ENCODE assay signal across 1 cellular context in genomic region chr22:39319284-39320170, GRCh38.
TF ChIP-seq lines count a peak whose summit lies in the region.

Gene RPL3 (minus strand): TSS chr22:39319623. CDS start chr22:39319597, 26 bp downstream.

TF ChIP-seq in K562, 482 proteins besides CTCF, POLR2A, EP300 and RAD21 (continued from another document and continues in another):
- no peak for TF ChIP-seq ZNF280B (CRISPR knock-in tag; IDR thresholded peaks at IDR 0.05)
- peak; percentile 60 for TF ChIP-seq CREB1 (IDR thresholded peaks at IDR 0.05)
- TF ChIP-seq CREB1 (CRISPR knock-in tag; IDR thresholded peaks at IDR 0.05), result peak; percentile 85
- TF ChIP-seq ZNF395 (CRISPR knock-in tag; IDR thresholded peaks at IDR 0.05), result peak; percentile 4; the same call in 1 of the 2 replicates
- TF ChIP-seq RBM39 (optimal IDR thresholded peaks at IDR 0.05; ENCODE audit: low read depth, low read length), result no peak
- 0 out of 2 replicates have a peak, but pooled peaks have one; percentile 16 for TF ChIP-seq ZNF76 (CRISPR knock-in tag; IDR thresholded peaks at IDR 0.05; ENCODE audit: borderline replicate concordance)
- TF ChIP-seq RCOR1 (IDR thresholded peaks at IDR 0.05; ENCODE audit: borderline replicate concordance in 1 of 2, low read depth in 2 of 2, low read length in 2 of 2), result peak in 1 of 2 experiments; percentile 1; a peak in 1 of 4 replicates
- no peak for TF ChIP-seq POLR3G (IDR thresholded peaks at IDR 0.05; ENCODE audit: extremely low read depth, insufficient read length, insufficient replicate concordance)
- TF ChIP-seq, protein P1, sequence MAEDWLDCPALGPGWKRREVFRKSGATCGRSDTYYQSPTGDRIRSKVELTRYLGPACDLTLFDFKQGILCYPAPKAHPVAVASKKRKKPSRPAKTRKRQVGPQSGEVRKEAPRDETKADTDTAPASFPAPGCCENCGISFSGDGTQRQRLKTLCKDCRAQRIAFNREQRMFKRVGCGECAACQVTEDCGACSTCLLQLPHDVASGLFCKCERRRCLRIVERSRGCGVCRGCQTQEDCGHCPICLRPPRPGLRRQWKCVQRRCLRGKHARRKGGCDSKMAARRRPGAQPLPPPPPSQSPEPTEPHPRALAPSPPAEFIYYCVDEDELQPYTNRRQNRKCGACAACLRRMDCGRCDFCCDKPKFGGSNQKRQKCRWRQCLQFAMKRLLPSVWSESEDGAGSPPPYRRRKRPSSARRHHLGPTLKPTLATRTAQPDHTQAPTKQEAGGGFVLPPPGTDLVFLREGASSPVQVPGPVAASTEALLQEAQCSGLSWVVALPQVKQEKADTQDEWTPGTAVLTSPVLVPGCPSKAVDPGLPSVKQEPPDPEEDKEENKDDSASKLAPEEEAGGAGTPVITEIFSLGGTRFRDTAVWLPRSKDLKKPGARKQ (CRISPR knock-in tag; IDR thresholded peaks at IDR 0.05), result no peak
- TF ChIP-seq GABPB1 (CRISPR knock-in tag; IDR thresholded peaks at IDR 0.05), result peak; percentile 91
- TF ChIP-seq, protein P2, sequence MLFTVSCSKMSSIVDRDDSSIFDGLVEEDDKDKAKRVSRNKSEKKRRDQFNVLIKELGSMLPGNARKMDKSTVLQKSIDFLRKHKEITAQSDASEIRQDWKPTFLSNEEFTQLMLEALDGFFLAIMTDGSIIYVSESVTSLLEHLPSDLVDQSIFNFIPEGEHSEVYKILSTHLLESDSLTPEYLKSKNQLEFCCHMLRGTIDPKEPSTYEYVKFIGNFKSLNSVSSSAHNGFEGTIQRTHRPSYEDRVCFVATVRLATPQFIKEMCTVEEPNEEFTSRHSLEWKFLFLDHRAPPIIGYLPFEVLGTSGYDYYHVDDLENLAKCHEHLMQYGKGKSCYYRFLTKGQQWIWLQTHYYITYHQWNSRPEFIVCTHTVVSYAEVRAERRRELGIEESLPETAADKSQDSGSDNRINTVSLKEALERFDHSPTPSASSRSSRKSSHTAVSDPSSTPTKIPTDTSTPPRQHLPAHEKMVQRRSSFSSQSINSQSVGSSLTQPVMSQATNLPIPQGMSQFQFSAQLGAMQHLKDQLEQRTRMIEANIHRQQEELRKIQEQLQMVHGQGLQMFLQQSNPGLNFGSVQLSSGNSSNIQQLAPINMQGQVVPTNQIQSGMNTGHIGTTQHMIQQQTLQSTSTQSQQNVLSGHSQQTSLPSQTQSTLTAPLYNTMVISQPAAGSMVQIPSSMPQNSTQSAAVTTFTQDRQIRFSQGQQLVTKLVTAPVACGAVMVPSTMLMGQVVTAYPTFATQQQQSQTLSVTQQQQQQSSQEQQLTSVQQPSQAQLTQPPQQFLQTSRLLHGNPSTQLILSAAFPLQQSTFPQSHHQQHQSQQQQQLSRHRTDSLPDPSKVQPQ (CRISPR knock-in tag; IDR thresholded peaks at IDR 0.05; ENCODE audit: borderline replicate concordance), result no peak
- TF ChIP-seq MIER1 (IDR thresholded peaks at IDR 0.05; ENCODE audit: low read depth), result no peak
- TF ChIP-seq TFAP4 (CRISPR knock-in tag; IDR thresholded peaks at IDR 0.05; ENCODE audit: borderline replicate concordance), result peak; percentile 72
- no peak for TF ChIP-seq CGGBP1 (CRISPR knock-in tag; IDR thresholded peaks at IDR 0.05)
- no peak for TF ChIP-seq ID3 (CRISPR knock-in tag; IDR thresholded peaks at IDR 0.05)
- TF ChIP-seq ID3 (tag; IDR thresholded peaks at IDR 0.05), result no peak
- no peak for TF ChIP-seq IRF2 (CRISPR knock-in tag; IDR thresholded peaks at IDR 0.05)
- no peak for TF ChIP-seq HDAC3 (IDR thresholded peaks at IDR 0.05; ENCODE audit: borderline replicate concordance, partially characterized antibody)
- TF ChIP-seq TAF15 (IDR thresholded peaks at IDR 0.05; ENCODE audit: low read depth, low read length), result no peak
- TF ChIP-seq RNF219 (CRISPR knock-in tag; IDR thresholded peaks at IDR 0.05), result no peak
- TF ChIP-seq ARNT (IDR thresholded peaks at IDR 0.05), result no peak
- no peak for TF ChIP-seq DEAF1 (CRISPR knock-in tag; IDR thresholded peaks at IDR 0.05)
- TF ChIP-seq, protein P3, sequence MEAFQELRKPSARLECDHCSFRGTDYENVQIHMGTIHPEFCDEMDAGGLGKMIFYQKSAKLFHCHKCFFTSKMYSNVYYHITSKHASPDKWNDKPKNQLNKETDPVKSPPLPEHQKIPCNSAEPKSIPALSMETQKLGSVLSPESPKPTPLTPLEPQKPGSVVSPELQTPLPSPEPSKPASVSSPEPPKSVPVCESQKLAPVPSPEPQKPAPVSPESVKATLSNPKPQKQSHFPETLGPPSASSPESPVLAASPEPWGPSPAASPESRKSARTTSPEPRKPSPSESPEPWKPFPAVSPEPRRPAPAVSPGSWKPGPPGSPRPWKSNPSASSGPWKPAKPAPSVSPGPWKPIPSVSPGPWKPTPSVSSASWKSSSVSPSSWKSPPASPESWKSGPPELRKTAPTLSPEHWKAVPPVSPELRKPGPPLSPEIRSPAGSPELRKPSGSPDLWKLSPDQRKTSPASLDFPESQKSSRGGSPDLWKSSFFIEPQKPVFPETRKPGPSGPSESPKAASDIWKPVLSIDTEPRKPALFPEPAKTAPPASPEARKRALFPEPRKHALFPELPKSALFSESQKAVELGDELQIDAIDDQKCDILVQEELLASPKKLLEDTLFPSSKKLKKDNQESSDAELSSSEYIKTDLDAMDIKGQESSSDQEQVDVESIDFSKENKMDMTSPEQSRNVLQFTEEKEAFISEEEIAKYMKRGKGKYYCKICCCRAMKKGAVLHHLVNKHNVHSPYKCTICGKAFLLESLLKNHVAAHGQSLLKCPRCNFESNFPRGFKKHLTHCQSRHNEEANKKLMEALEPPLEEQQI (IDR thresholded peaks at IDR 0.05), result 0 out of 2 replicates have a peak, but pooled peaks have one; percentile 24
- TF ChIP-seq ZNF696 (CRISPR knock-in tag; conservative IDR thresholded peaks at IDR 0.05), result no peak
- no peak for TF ChIP-seq ZNF224 (CRISPR knock-in tag; IDR thresholded peaks at IDR 0.05)
- TF ChIP-seq PML (IDR thresholded peaks at IDR 0.05; ENCODE audit: low read length), result peak; percentile 93
- TF ChIP-seq NFRKB (IDR thresholded peaks at IDR 0.05; ENCODE audit: low read depth), result peak; percentile 85
- TF ChIP-seq CTCFL (IDR thresholded peaks at IDR 0.05; ENCODE audit: borderline replicate concordance, insufficient read depth, low read depth, low read length, poor library complexity, severe bottlenecking), result peak; percentile 29
- peak in 1 of 2 experiments; percentile 39; a peak in 2 of 4 replicates for TF ChIP-seq HDAC1 (IDR thresholded peaks at IDR 0.05)
- no peak for TF ChIP-seq ESRRB (CRISPR knock-in tag; IDR thresholded peaks at IDR 0.05; ENCODE audit: borderline replicate concordance)
- no peak for TF ChIP-seq HOXB6 (CRISPR knock-in tag; IDR thresholded peaks at IDR 0.05; ENCODE audit: borderline replicate concordance)
- peak; percentile 94 for TF ChIP-seq EP400 (IDR thresholded peaks at IDR 0.05)
- no peak for TF ChIP-seq MTF1 (CRISPR knock-in tag; IDR thresholded peaks at IDR 0.05; ENCODE audit: borderline replicate concordance)
- TF ChIP-seq ZBTB26 (CRISPR knock-in tag; IDR thresholded peaks at IDR 0.05), result no peak
- TF ChIP-seq BCL6 (CRISPR knock-in tag; IDR thresholded peaks at IDR 0.05), result no peak
- TF ChIP-seq, protein P4, sequence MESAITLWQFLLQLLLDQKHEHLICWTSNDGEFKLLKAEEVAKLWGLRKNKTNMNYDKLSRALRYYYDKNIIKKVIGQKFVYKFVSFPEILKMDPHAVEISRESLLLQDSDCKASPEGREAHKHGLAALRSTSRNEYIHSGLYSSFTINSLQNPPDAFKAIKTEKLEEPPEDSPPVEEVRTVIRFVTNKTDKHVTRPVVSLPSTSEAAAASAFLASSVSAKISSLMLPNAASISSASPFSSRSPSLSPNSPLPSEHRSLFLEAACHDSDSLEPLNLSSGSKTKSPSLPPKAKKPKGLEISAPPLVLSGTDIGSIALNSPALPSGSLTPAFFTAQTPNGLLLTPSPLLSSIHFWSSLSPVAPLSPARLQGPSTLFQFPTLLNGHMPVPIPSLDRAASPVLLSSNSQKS (CRISPR knock-in tag; IDR thresholded peaks at IDR 0.05), result no peak
- peak; percentile 92 for TF ChIP-seq MYC (IDR thresholded peaks at IDR 0.05; ENCODE audit: low read depth, low read length)
- TF ChIP-seq MYC (CRISPR knock-in tag; IDR thresholded peaks at IDR 0.05; ENCODE audit: borderline replicate concordance, low read depth), result 0 out of 2 replicates have a peak, but pooled peaks have one; percentile 59
- TF ChIP-seq OTX1 (CRISPR knock-in tag; IDR thresholded peaks at IDR 0.05), result no peak
- 0 out of 2 replicates have a peak, but pooled peaks have one; percentile 65 for TF ChIP-seq XRCC5 (IDR thresholded peaks at IDR 0.05; ENCODE audit: low read depth, low read length)
